1 cellular context compared by ENCODE assay signal in the genomic region with DNA sequence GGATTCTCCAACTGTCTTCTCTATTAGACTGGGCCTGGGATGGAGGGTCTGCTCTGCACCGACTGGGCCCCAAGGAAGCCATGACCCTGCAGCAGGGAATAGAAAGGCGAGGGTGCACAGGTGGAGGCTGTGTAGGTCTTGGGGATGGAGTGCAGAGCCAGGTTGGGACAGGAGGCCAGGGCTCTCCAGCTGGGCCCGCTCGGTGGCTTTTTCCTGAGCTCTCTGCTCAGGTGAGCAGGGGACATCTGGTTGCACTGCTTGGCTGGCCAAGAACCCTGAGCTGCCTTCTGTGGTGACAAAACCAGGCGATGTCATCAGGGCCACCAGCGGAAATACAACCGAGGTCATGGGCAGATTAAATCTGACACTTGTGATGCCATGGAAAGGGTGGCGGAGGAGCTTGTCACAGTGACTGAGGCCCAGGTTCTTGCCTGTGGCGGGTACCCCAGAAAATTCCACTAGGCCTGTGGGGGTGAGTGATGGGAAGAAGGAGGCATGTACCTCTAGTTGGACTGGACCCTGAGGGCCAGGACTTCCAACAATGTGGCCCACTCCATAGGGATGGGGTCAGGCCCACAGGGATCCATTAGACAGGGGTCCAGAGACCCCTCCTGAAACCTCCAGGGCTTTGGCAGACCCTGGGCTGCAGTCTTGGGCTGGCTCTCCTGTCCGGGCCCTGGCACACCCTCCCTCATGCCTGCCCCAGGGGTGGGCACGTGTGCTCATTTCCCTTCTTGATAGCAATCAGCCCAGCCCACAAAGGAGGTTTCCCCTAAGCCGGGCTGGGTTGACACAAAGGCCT.
TF ChIP-seq lines count a peak whose summit lies in the region.

No MANE protein-coding gene starts in this region.

TF ChIP-seq in H1, 55 proteins besides CTCF, POLR2A, EP300 and RAD21 (continued from another document):
- no peak for TF ChIP-seq TCF12 (IDR thresholded peaks at IDR 0.05; ENCODE audit: low read depth, low read length)
- no peak for TF ChIP-seq FOSL1 (IDR thresholded peaks at IDR 0.05; ENCODE audit: insufficient read depth, low read depth, low read length)
- no peak for TF ChIP-seq RNF2 (IDR thresholded peaks at IDR 0.05; ENCODE audit: borderline replicate concordance, low read depth, low read length, missing control alignments, poor library complexity, severe bottlenecking)
- TF ChIP-seq SUZ12 (IDR thresholded peaks at IDR 0.05; ENCODE audit: low read length) = no peak
- no peak for TF ChIP-seq GTF2F1 (IDR thresholded peaks at IDR 0.05; ENCODE audit: borderline replicate concordance, low read depth, low read length)
- no peak for TF ChIP-seq BACH1 (IDR thresholded peaks at IDR 0.05; ENCODE audit: low read length)
- no peak for TF ChIP-seq ATF3 (IDR thresholded peaks at IDR 0.05; ENCODE audit: insufficient read depth, low read depth, low read length)
- no peak for TF ChIP-seq JUND (IDR thresholded peaks at IDR 0.05; ENCODE audit: low read length)
- no peak for TF ChIP-seq SP2 (IDR thresholded peaks at IDR 0.05; ENCODE audit: low read length)
- TF ChIP-seq SAP30 (IDR thresholded peaks at IDR 0.05; ENCODE audit: insufficient read depth, insufficient replicate concordance, low read length) = no peak
- no peak for TF ChIP-seq YY1 (IDR thresholded peaks at IDR 0.05; ENCODE audit: low read depth, low read length)
- no peak for TF ChIP-seq NRF1 (IDR thresholded peaks at IDR 0.05; ENCODE audit: low read depth, low read length)
